In the genomic region with DNA sequence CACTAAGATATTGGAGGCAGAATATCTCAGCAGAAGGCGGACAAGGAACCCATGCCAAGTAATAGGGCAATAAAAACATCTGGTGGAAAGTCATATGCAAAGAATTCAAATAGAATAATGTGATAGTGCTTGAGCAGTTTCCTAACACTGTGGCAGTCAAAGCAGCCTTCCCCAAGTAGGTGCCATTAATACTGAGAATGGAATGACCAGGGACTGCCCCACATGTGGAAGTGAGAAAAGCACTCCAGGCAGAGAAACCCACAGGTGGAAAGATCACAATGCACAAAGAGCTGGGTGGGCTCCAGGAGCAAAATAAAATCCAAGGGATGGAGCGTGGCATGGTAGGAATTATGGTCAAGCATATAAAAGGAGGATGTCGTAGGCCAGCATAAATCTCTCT, we compare ENCODE assay signal across 23 cellular contexts.
"Had no signal": no experiment of that assay in that cellular context is flagged by ENCODE, and none has a peak within 500 bp of the region (broad histone marks: within the 10 kb centered on the region; RNA-seq: fewer than 3 reads in every experiment).

No MANE protein-coding gene starts in this region.

- H3K4me3 ChIP-seq: left ventricle myocardium inferior, upper lobe of left lung had no signal

- H3K27me3 ChIP-seq: brain microvascular endothelial cell, upper lobe of left lung had no signal

- H3K9me3 Mint-ChIP-seq: activated naive CD4-positive, alpha-beta T cell treated with anti-CD3 and anti-CD28 coated beads for 36 hours; activated T-cell treated with anti-CD3 and anti-CD28 coated beads, Interleukin-2, amount 50 U/mL, for 24 hours; endodermal cell; nephron; stimulated activated naive CD8-positive, alpha-beta T cell treated with anti-CD3 and anti-CD28 coated beads, Interleukin-15, Interleukin-2, amounts not matched to agents 100 ng/mL and 50 ng/mL, for 24 hours had no signal

- H3K4me1 Mint-ChIP-seq: nephron had no signal

- H3K4me3 Mint-ChIP-seq: activated CD4-positive, alpha-beta T cell treated with anti-CD3 and anti-CD28 coated beads, Interleukin-2, amount 10 ng/mL, durations not matched to agents 24 days and 14 days; activated CD8-positive, alpha-beta T cell treated with anti-CD3 and anti-CD28 coated beads, Interleukin-2, amount 10 ng/mL, durations not matched to agents 7 days and 5 days; activated naive CD4-positive, alpha-beta T cell treated with anti-CD3 and anti-CD28 coated beads for 36 hours; activated T-cell treated with anti-CD3 and anti-CD28 coated beads, Interleukin-2, amount 50 U/mL, for 24 hours; endodermal cell; nephron; stimulated activated naive CD8-positive, alpha-beta T cell treated with anti-CD3 and anti-CD28 coated beads, Interleukin-15, Interleukin-2, amounts not matched to agents 100 ng/mL and 50 ng/mL, for 24 hours had no signal

- H3K27ac ChIP-seq: brain microvascular endothelial cell, left ventricle myocardium inferior, upper lobe of left lung had no signal

- H3K4me1 ChIP-seq: left ventricle myocardium inferior, upper lobe of left lung had no signal

- H3K9me3 ChIP-seq: left ventricle myocardium inferior, upper lobe of left lung had no signal

- H3K27ac Mint-ChIP-seq: activated CD4-positive, alpha-beta T cell treated with anti-CD3 and anti-CD28 coated beads, Interleukin-2, amount 10 ng/mL, durations not matched to agents 24 days and 14 days; activated CD8-positive, alpha-beta T cell treated with anti-CD3 and anti-CD28 coated beads, Interleukin-2, amount 10 ng/mL, durations not matched to agents 7 days and 5 days; activated naive CD4-positive, alpha-beta T cell treated with anti-CD3 and anti-CD28 coated beads for 36 hours; activated T-cell treated with anti-CD3 and anti-CD28 coated beads, Interleukin-2, amount 50 U/mL, for 24 hours; endodermal cell; nephron; stimulated activated naive CD8-positive, alpha-beta T cell treated with anti-CD3 and anti-CD28 coated beads, Interleukin-15, Interleukin-2, amounts not matched to agents 100 ng/mL and 50 ng/mL, for 24 hours had no signal

- H3K36me3 ChIP-seq: brain microvascular endothelial cell, left ventricle myocardium inferior, upper lobe of left lung had no signal

- H3K27me3 Mint-ChIP-seq: activated T-cell treated with anti-CD3 and anti-CD28 coated beads, Interleukin-2, amount 50 U/mL, for 24 hours had no signal

- DNase-seq: activated CD4-positive, alpha-beta T cell treated with anti-CD3 and anti-CD28 coated beads, Interleukin-2, amount 10 ng/mL, durations not matched to agents 24 days and 14 days; activated CD4-positive, CD25-positive, alpha-beta regulatory T cell; activated CD8-positive, alpha-beta T cell treated with anti-CD3 and anti-CD28 coated beads, Interleukin-2, amount 10 ng/mL, durations not matched to agents 7 days and 5 days; activated naive CD4-positive, alpha-beta T cell treated with anti-CD3 and anti-CD28 coated beads for 36 hours; activated T-cell treated with anti-CD3 and anti-CD28 coated beads, Interleukin-2, amount 50 U/mL, for 24 hours; brain microvascular endothelial cell; central memory CD4-positive, alpha-beta T cell; endodermal cell; head of caudate nucleus; kidney; left ventricle myocardium inferior; mammary epithelial cell; midbrain; posterior cingulate gyrus; retina; stimulated activated CD4-positive, alpha-beta T cell treated with anti-CD3 and anti-CD28 coated beads, Interleukin-12 subunit alpha, Interleukin-12 subunit beta, amount 100 ng/mL, for 4 hours; stimulated activated CD4-positive, alpha-beta T cell treated with anti-CD3 and anti-CD28 coated beads, Interleukin-1b, Interleukin-23, amount 100 ng/mL, for 48 hours; stimulated activated CD8-positive, alpha-beta memory T cell treated with anti-CD3 and anti-CD28 coated beads, Interleukin-4, amount 100 ng/mL, for 48 hours; T-helper 1 cell; T-helper 9 cell; upper lobe of left lung had no signal

- ATAC-seq: activated CD8-positive, alpha-beta T cell treated with anti-CD3 and anti-CD28 coated beads, Interleukin-2, amount 10 ng/mL, durations not matched to agents 7 days and 5 days had no signal
